Comparison of ENCODE assay signal across 7 cellular contexts in the genomic region with DNA sequence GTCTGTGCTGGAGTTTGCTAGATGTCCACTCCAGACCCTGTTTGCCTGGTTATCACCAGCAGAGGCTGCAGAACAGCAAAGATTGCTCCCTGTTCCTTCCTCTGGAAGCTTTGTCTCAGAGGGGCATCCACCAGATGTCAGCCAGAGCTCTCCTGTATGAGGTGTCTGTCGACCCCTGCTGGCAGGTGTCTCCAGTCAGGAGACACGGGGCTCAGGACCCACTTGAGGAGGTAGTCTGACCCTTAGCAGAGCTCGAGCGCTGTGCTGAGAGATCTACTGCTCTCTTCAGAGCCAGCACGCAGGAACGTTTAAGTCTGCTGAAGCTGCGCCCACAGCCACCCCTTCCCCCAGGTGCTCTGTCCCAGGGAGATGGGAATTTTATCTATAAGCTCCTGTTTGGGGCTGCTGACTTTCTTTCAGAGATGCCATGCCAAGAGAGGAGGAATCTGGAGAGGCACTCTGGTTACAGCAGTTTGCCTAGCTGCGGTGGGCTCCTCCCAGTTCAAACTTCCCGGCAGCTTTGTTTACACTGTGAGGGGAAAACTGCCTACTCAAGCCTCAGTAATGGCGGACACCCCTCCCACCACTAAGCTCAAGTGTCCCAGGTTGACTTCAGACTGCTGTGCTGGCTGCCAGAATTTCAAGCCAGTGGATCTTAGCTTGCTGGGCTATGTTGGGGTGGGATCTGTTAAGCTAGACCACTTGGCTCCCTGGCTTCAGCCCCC.
DNase-seq lines count a peak whose midpoint lies in the region; ATAC-seq, FAIRE-seq and TF ChIP-seq lines count a peak whose summit lies in the region.
"Not testable (repeated sequence)": the region's sequence is repeated elsewhere in the genome, so short reads cannot be mapped to it uniquely, and the experiment has no call there.

No MANE protein-coding gene starts in this region.

- DNase-seq in DMS153 treated with DMSO at 0.1 percent for 48 hours (lab: John Stamatoyannopoulos, UW; ENCODE audit: unreplicated experiment) (peak; percentile 35), H9 (peak; percentile 41), NCI-H2107 treated with DMSO at 0.1 percent for 48 hours (lab: John Stamatoyannopoulos, UW; ENCODE audit: unreplicated experiment) (peak; percentile 6), NCI-H748 (lab: John Stamatoyannopoulos, UW; ENCODE audit: unreplicated experiment) (peak; percentile 47), nephron progenitor cell (peak; percentile 6)
- not testable (repeated sequence) for DNase-seq in Panc1 (ENCODE audit: low read depth, low spot score); kidney

- no CpG with 5 or more reads among the region's 10 CpGs for WGBS in H9 (ENCODE audit: extremely low coverage, insufficient read length, low lambda C conversion rate)

- H3K23me2 ChIP-seq in H9 (ENCODE audit: insufficient read length, low read depth, low read length, poor library complexity, severe bottlenecking) = not testable (repeated sequence)

- H3K36me3 Mint-ChIP-seq in H9 (ENCODE audit: insufficient read depth in 1 of 3, low read depth in 3 of 3) = peaks cover 7 to 20% (median 8%) of the 10 kb centered on the region in 3 experiments
- not testable (repeated sequence) for H3K36me3 Mint-ChIP-seq in nephron progenitor cell (ENCODE audit: low read depth)

- not testable (repeated sequence) for H3K4me3 ChIP-seq in Panc1 (ENCODE audit: low read depth in 2 of 2, low read length in 2 of 2); kidney (ENCODE audit: low read length in 2 of 2)

- not testable (repeated sequence) for H3K9ac ChIP-seq in H9 (ENCODE audit: extremely low read depth, insufficient read length, low read length); kidney (ENCODE audit: low read length in 2 of 2)

- H3K56ac ChIP-seq in H9 (ENCODE audit: insufficient read length, low read depth, low read length) = not testable (repeated sequence)

- in situ Hi-C loops in Panc1 (cut with HindIII; ENCODE audit: low pct_unique_long_range_greater_than_20kb, low sequenced_read_pairs) = not testable (repeated sequence)

- H3K9me3 ChIP-seq in H9 (ENCODE audit: control insufficient read depth, low read depth, low read length); Panc1 (ENCODE audit: control insufficient read depth, insufficient read depth, low read depth, low read length); kidney (ENCODE audit: control insufficient read depth in 1 of 2, low read length in 2 of 2): not testable (repeated sequence)

- not testable (repeated sequence) for FAIRE-seq in kidney (lab: Jason Lieb, UNC)

- not testable (repeated sequence) for H3T11ph ChIP-seq in H9 (ENCODE audit: low read length)

- not testable (repeated sequence) for H3K14ac ChIP-seq in H9 (ENCODE audit: insufficient read depth, low read length)

- not testable (repeated sequence) for H3K27me3 Mint-ChIP-seq in H9 (ENCODE audit: low read depth); nephron progenitor cell (ENCODE audit: low read depth, poor library complexity)

- not testable (repeated sequence) for H3K79me1 ChIP-seq in H9 (ENCODE audit: insufficient read depth, low read depth, low read length, poor library complexity, severe bottlenecking)

- H4K5ac ChIP-seq in H9 (ENCODE audit: insufficient read length, low read depth, low read length) = not testable (repeated sequence)

- not testable (repeated sequence) for H2AK5ac ChIP-seq in H9 (ENCODE audit: insufficient read length, low read length)

- H3K79me2 ChIP-seq in H9 (ENCODE audit: insufficient read depth, low read length) = not testable (repeated sequence)

- H4K8ac ChIP-seq in H9 (replicated peaks; ENCODE audit: insufficient read length, low read depth, low read length) = not testable (repeated sequence)

- CTCF ChIA-PET in Panc1 (lab: Charles Lee) = not testable (repeated sequence)

- H3K18ac ChIP-seq in H9 (ENCODE audit: insufficient read length, low read depth, low read length) = not testable (repeated sequence)

- H2BK12ac ChIP-seq in H9 (ENCODE audit: insufficient read length, low read depth, low read length) = not testable (repeated sequence)

- not testable (repeated sequence) for H2BK5ac ChIP-seq in H9 (ENCODE audit: insufficient read length, low read length)

- H3K27ac ChIP-seq in H9 (ENCODE audit: insufficient read length, low read depth, low read length); Panc1 (ENCODE audit: low read length); kidney (ENCODE audit: low read depth in 2 of 2, low read length in 2 of 2): not testable (repeated sequence)

- POLR2A ChIA-PET in Panc1 (lab: Charles Lee) = not testable (repeated sequence)

- intact Hi-C loops in Panc1 (cut with micrococcal nuclease; ENCODE audit: unreplicated experiment); kidney (cut with DNase I): not testable (repeated sequence)

- H3K9me3 Mint-ChIP-seq in H9 = peaks cover 27 to 37% of the 10 kb centered on the region in 2 experiments; a peak in 4 of 5 replicates
- H3K9me3 Mint-ChIP-seq in nephron progenitor cell = peaks cover 47% of the 10 kb centered on the region

- ATAC-seq in Panc1 = not testable (repeated sequence)

- not testable (repeated sequence) for H4K20me1 ChIP-seq in H9 (ENCODE audit: control insufficient read depth, insufficient read depth, insufficient read length)

- H2BK120ac ChIP-seq in H9 (ENCODE audit: low read depth, low read length, poor library complexity, severe bottlenecking) = not testable (repeated sequence)

- not testable (repeated sequence) for H3K4me1 Mint-ChIP-seq in H9, nephron progenitor cell

- H3K36me3 ChIP-seq in Panc1 (ENCODE audit: control insufficient read depth, insufficient read depth, low read length); kidney (ENCODE audit: control insufficient read depth in 1 of 2, insufficient read depth in 2 of 2, low read length in 2 of 2): not testable (repeated sequence)

- H3K4me1 ChIP-seq in H9 (ENCODE audit: insufficient read depth, low read length); Panc1 (ENCODE audit: control insufficient read depth, insufficient read depth, low read length); kidney (ENCODE audit: control insufficient read depth in 1 of 2, insufficient read depth in 1 of 2, low read depth in 1 of 2, low read length in 2 of 2): not testable (repeated sequence)

- not testable (repeated sequence) for H3K27ac Mint-ChIP-seq in H9, nephron progenitor cell

- BruUV-seq in Panc1 (replicated peaks; lab: Mats Ljungman, UMichigan) = not testable (repeated sequence)

- H3K23ac ChIP-seq in H9 (ENCODE audit: insufficient read length, low read depth, low read length) = not testable (repeated sequence)

- not testable (repeated sequence) for H4K91ac ChIP-seq in H9 (ENCODE audit: insufficient read length, low read depth, low read length)

- H2AFZ ChIP-seq in H9 (ENCODE audit: low read length) = not testable (repeated sequence)

- H3K4me3 Mint-ChIP-seq in H9, nephron progenitor cell: not testable (repeated sequence)

- not testable (repeated sequence) for H3K27me3 ChIP-seq in H9 (ENCODE audit: insufficient read depth, low read length); Panc1 (ENCODE audit: control insufficient read depth, insufficient read depth, low read length)

- not testable (repeated sequence) for H2BK15ac ChIP-seq in H9 (ENCODE audit: low read depth, low read length)

- not testable (repeated sequence) for H2BK20ac ChIP-seq in H9 (ENCODE audit: low read depth, low read length, poor library complexity, severe bottlenecking)

- not testable (repeated sequence) for H3K4ac ChIP-seq in H9 (ENCODE audit: low read depth, low read length)

- TF ChIP-seq CTCF in H9 (conservative IDR thresholded peaks at IDR 0.05) (peak; percentile 39; the same call in 2 of the 3 replicates), Panc1 (IDR thresholded peaks at IDR 0.05) (peak; percentile 32), kidney (IDR thresholded peaks at IDR 0.05; ENCODE audit: borderline replicate concordance, extremely low read depth, insufficient read depth) (peak; percentile 15)
- TF ChIP-seq CTCF in nephron progenitor cell (IDR thresholded peaks at IDR 0.05) = not testable (repeated sequence)

- not testable (repeated sequence) for H3K4me2 ChIP-seq in H9 (ENCODE audit: insufficient read depth, insufficient read length, low read length)
